Comparison of ENCODE assay signal across 34 cellular contexts in the genomic region with DNA sequence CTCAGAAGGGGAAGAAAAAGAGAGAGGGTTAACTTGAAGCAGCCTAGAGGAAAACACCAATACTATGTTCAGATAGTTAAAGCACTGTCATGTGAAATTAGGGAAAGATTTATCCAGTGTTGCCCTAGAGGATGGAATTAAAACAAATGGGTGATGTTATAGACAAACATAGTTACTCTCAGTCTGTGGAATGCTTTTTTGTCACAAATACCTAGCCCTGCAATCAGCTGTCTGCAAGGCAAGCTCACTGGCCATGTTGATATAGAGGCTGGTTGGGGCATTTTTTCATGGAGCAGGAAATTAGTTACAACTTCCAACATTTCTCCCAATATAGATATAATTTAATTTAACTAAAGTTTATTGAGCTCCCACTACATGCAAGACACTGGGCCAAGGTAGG. TPM values are rescaled to one million over a fixed set of nuclear protein-coding genes. Genes with fewer than 3 reads are reported as not detected.
DNase-seq lines count a peak whose midpoint lies in the region; ATAC-seq and TF ChIP-seq lines count a peak whose summit lies in the region.
"Had no signal": no experiment of that assay in that cellular context is flagged by ENCODE, and none has a peak within 500 bp of the region (broad histone marks: within the 10 kb centered on the region; RNA-seq: fewer than 3 reads in every experiment).

No MANE protein-coding gene starts in this region.

- TF ChIP-seq CTCF in AG04450 (IDR thresholded peaks at IDR 0.05; ENCODE audit: low read depth, low read length) (0 out of 2 replicates have a peak, but pooled peaks have one; percentile 2), HFFc6 (IDR thresholded peaks at IDR 0.05) (peak; percentile 19; the same call in 1 of the 2 replicates), IMR-90 (conservative IDR thresholded peaks at IDR 0.05; ENCODE audit: low read depth, low read length) (no peak), chondrocyte (IDR thresholded peaks at IDR 0.05) (peak; percentile 14), testis (IDR thresholded peaks at IDR 0.05) (no peak)

- in situ Hi-C loops in IMR-90 (cut with MboI; ENCODE audit: low sequenced_read_pairs): no loop called here

- no peak overlapping the region for H3K18ac ChIP-seq in IMR-90 (ENCODE audit: low read depth, low read length)

- H3K4me3 ChIP-seq in AG04450 (ENCODE audit: low read depth, low read length) (no peak overlapping the region), IMR-90 (ENCODE audit: insufficient read depth, low read depth, low read length) (no peak overlapping the region), testis (no peak overlapping the region)
- H3K4me3 ChIP-seq: A549; BLaER1; BLaER1 treated with 17β-estradiol and CSF1 and Interleukin-3, amounts not matched to agents 10 nM and 100 nM had no signal

- H3K4me3 Mint-ChIP-seq in HFFc6 (no peak overlapping the region), chondrocyte (ENCODE audit: unreplicated experiment) (no peak overlapping the region)
- H3K4me3 Mint-ChIP-seq: B cell; CD14-positive monocyte; CD4-positive, alpha-beta memory T cell; CD4-positive, alpha-beta T cell; CD4-positive, CD25-positive, alpha-beta regulatory T cell; CD8-positive, alpha-beta T cell had no signal

- H3K56ac ChIP-seq in IMR-90 (ENCODE audit: extremely low read depth, insufficient read depth, low read length): no peak overlapping the region

- H3K36me3 ChIP-seq in IMR-90 (ENCODE audit: control insufficient read depth, insufficient read depth, low read length) (no peaks in the 10 kb centered on the region), testis (ENCODE audit: low read depth, missing control alignments) (no peaks in the 10 kb centered on the region)
- H3K36me3 ChIP-seq: BE2C; BLaER1; BLaER1 treated with 17β-estradiol and CSF1 and Interleukin-3, amounts not matched to agents 10 nM and 100 nM had no signal

- no peak overlapping the region for H2BK5ac ChIP-seq in IMR-90 (ENCODE audit: low read depth, low read length, poor library complexity, severe bottlenecking)

- H3K27me3 ChIP-seq in AG04450 (ENCODE audit: control insufficient read depth, insufficient read depth, low read length) (no peaks in the 10 kb centered on the region), IMR-90 (ENCODE audit: control insufficient read depth, insufficient read depth, low read length) (peaks cover 2% of the 10 kb centered on the region; the same call in 1 of the 2 replicates), testis (no peaks in the 10 kb centered on the region)
- H3K27me3 ChIP-seq: BE2C; BLaER1; BLaER1 treated with 17β-estradiol and CSF1 and Interleukin-3, amounts not matched to agents 10 nM and 100 nM had no signal

- no peak overlapping the region for H3K9ac ChIP-seq in IMR-90 (ENCODE audit: low read depth, low read length)
- H3K9ac ChIP-seq: BLaER1; BLaER1 treated with 17β-estradiol and CSF1 and Interleukin-3, amounts not matched to agents 10 nM and 100 nM had no signal

- intact Hi-C loops in IMR-90 (cut with micrococcal nuclease): no loop called here
- intact Hi-C loops in testis (cut with DNase I; ENCODE audit: low total_unique reads): no loop called here

- CTCF ChIA-PET in AG04450 (lab: Charles Lee): interaction anchor here (1.2 to 2.3 kb wide), 2 partner anchors 35 to 120 kb away, joined by 3 to 7 read pairs; no protein-coding TSS in a partner anchor
- CTCF ChIA-PET in IMR-90 (lab: Yijun Ruan, JAX): interaction anchor here (0.6 to 1.5 kb wide), 3 partner anchors 11 to 42 kb away, joined by 3 to 5 read pairs (median 4); no protein-coding TSS in a partner anchor

- H3K9me1 ChIP-seq in IMR-90 (ENCODE audit: insufficient read depth, low read length): no peaks in the 10 kb centered on the region

- DNase-seq in AG04450 (ENCODE audit: low read depth, low spot score) (no peak), HFFc6 (peak; percentile 18), IMR-90 (no peak), chondrocyte (ENCODE audit: low spot score) (no peak), NCI-H187 treated with DMSO at 0.1 percent for 48 hours (lab: John Stamatoyannopoulos, UW) (no peak), COR-L47 (lab: John Stamatoyannopoulos, UW) (no peak), H4 (ENCODE audit: low spot score) (no peak), testis (no peak)
- DNase-seq: 8988T; ACHN; AML-193; BE2C; C1 segment of cervical spinal cord; Caco-2; Calu3; CD4-positive, alpha-beta memory T cell; CD4-positive, alpha-beta T cell; CD4-positive, CD25-positive, alpha-beta regulatory T cell; CD8-positive, alpha-beta memory T cell; CD8-positive, alpha-beta T cell; DMS 273 treated with DMSO at 0.1 percent for 48 hours; DMS153; DMS53; DMS79; DMS79 treated with DMSO at 0.1 percent for 48 hours; DND-41; EL had no signal

- H3K79me1 ChIP-seq in IMR-90 (ENCODE audit: low read depth in 1 of 2, low read length in 2 of 2): no peaks in the 10 kb centered on the region

- H3K27ac ChIP-seq in AG04450 (ENCODE audit: low read depth, low read length) (no peak overlapping the region), IMR-90 (ENCODE audit: insufficient read depth, low read length) (no peak overlapping the region), testis (no peak overlapping the region)
- H3K27ac ChIP-seq: 22Rv1; BLaER1; BLaER1 treated with 17β-estradiol and CSF1 and Interleukin-3, amounts not matched to agents 10 nM and 100 nM; C4-2B had no signal

- H3K9me3 Mint-ChIP-seq in HFFc6 (no peaks in the 10 kb centered on the region), chondrocyte (ENCODE audit: low read depth) (no peaks in the 10 kb centered on the region)
- H3K9me3 Mint-ChIP-seq: CD4-positive, alpha-beta memory T cell; CD4-positive, alpha-beta T cell; CD4-positive, CD25-positive, alpha-beta regulatory T cell; CD8-positive, alpha-beta memory T cell; CD8-positive, alpha-beta T cell had no signal

- no peak overlapping the region for H2BK15ac ChIP-seq in IMR-90 (ENCODE audit: low read depth, low read length)

- no peak overlapping the region for H3K4ac ChIP-seq in IMR-90 (ENCODE audit: low read depth, low read length)

- H2AK5ac ChIP-seq in IMR-90 (ENCODE audit: low read depth, low read length): no peak overlapping the region

- no peak overlapping the region for H3K4me2 ChIP-seq in IMR-90 (ENCODE audit: low read depth, low read length)
- H3K4me2 ChIP-seq: A549; BLaER1; BLaER1 treated with 17β-estradiol and CSF1 and Interleukin-3, amounts not matched to agents 10 nM and 100 nM had no signal

- dilution Hi-C loops in IMR-90 (cut with HindIII; ENCODE audit: low sequenced_read_pairs, unreplicated experiment): no loop called here

- POLR2A ChIA-PET in AG04450 (lab: Yijun Ruan, JAX) (no interaction called here), IMR-90 (lab: Charles Lee; ENCODE audit: unreplicated experiment) (no interaction called here)

- no peak overlapping the region for H4K91ac ChIP-seq in IMR-90 (ENCODE audit: insufficient read depth, low read depth, low read length)

- H3K4me1 ChIP-seq in IMR-90 (ENCODE audit: control insufficient read depth, insufficient read depth, low read length) (no peaks in the 10 kb centered on the region), testis (no peaks in the 10 kb centered on the region)
- H3K4me1 ChIP-seq: BE2C, BLaER1, Caco-2 had no signal

- no peaks in the 10 kb centered on the region for H3K36me3 Mint-ChIP-seq in HFFc6 (ENCODE audit: low read depth)
- H3K36me3 Mint-ChIP-seq in chondrocyte (ENCODE audit: low read depth): no peaks in the 10 kb centered on the region
- H3K36me3 Mint-ChIP-seq: CD14-positive monocyte; CD4-positive, alpha-beta memory T cell; CD4-positive, CD25-positive, alpha-beta regulatory T cell; CD8-positive, alpha-beta memory T cell; CD8-positive, alpha-beta T cell had no signal

- TF ChIP-seq RAD21 in IMR-90 (IDR thresholded peaks at IDR 0.05; ENCODE audit: low read length): no peak

- ATAC-seq in IMR-90 (ENCODE audit: low read depth): peak; percentile 96
- ATAC-seq: CD8-positive, alpha-beta T cell had no signal

- H4K8ac ChIP-seq in IMR-90 (ENCODE audit: low read depth in 2 of 2, low read length in 2 of 2): no peak overlapping the region

- no peaks in the 10 kb centered on the region for H3K9me3 ChIP-seq in AG04450 (ENCODE audit: control insufficient read depth, insufficient read depth, low read length)
- H3K9me3 ChIP-seq in IMR-90 (ENCODE audit: control insufficient read depth, insufficient read depth, low read length): no peaks in the 10 kb centered on the region
- H3K9me3 ChIP-seq in testis: no peaks in the 10 kb centered on the region
- H3K9me3 ChIP-seq: BE2C, Caco-2 had no signal

- peaks cover 5% of the 10 kb centered on the region for H3K27me3 Mint-ChIP-seq in HFFc6 (ENCODE audit: insufficient read depth)
- no peaks in the 10 kb centered on the region for H3K27me3 Mint-ChIP-seq in chondrocyte (ENCODE audit: low read depth)
- H3K27me3 Mint-ChIP-seq: CD4-positive, alpha-beta T cell; CD4-positive, CD25-positive, alpha-beta regulatory T cell had no signal

- no peak overlapping the region for H2BK120ac ChIP-seq in IMR-90 (ENCODE audit: low read depth, low read length)

- H2BK20ac ChIP-seq in IMR-90 (ENCODE audit: low read depth, low read length): no peak overlapping the region

- H3K4me1 Mint-ChIP-seq in HFFc6 (ENCODE audit: low read depth) (no peaks in the 10 kb centered on the region), chondrocyte (ENCODE audit: low read depth) (no peaks in the 10 kb centered on the region)
- H3K4me1 Mint-ChIP-seq: B cell; CD4-positive, alpha-beta memory T cell; CD4-positive, CD25-positive, alpha-beta regulatory T cell; CD8-positive, alpha-beta memory T cell had no signal

- no TSS peak for BruUV-seq in IMR-90 (replicated peaks; lab: Mats Ljungman, UMichigan)

- H3K27ac Mint-ChIP-seq in HFFc6: no peak overlapping the region
- no peak overlapping the region for H3K27ac Mint-ChIP-seq in chondrocyte (ENCODE audit: unreplicated experiment)
- H3K27ac Mint-ChIP-seq: B cell; CD14-positive monocyte; CD4-positive, alpha-beta memory T cell; CD4-positive, alpha-beta T cell; CD4-positive, CD25-positive, alpha-beta regulatory T cell; CD8-positive, alpha-beta T cell had no signal

- no peak overlapping the region for H3K14ac ChIP-seq in IMR-90 (replicated peaks; ENCODE audit: low read depth, low read length)

- TF ChIP-seq POLR2A in IMR-90 (IDR thresholded peaks at IDR 0.05; ENCODE audit: low read depth, low read length): no peak
- no peak for TF ChIP-seq POLR2A in testis (IDR thresholded peaks at IDR 0.05)

- no peak overlapping the region for H2AFZ ChIP-seq in IMR-90 (replicated peaks; ENCODE audit: low read length, poor library complexity)

- no peak overlapping the region for H2AK9ac ChIP-seq in IMR-90 (replicated peaks; ENCODE audit: low read depth, low read length, poor library complexity)

- H4K20me1 ChIP-seq in IMR-90 (ENCODE audit: insufficient read depth, low read length): no peaks in the 10 kb centered on the region
- H4K20me1 ChIP-seq: BLaER1; BLaER1 treated with 17β-estradiol and CSF1 and Interleukin-3, amounts not matched to agents 10 nM and 100 nM had no signal

- H4K5ac ChIP-seq in IMR-90 (ENCODE audit: low read depth, low read length): no peak overlapping the region

- no peak overlapping the region; the same call in 1 of the 2 replicates for H3K23ac ChIP-seq in IMR-90 (ENCODE audit: low read depth, low read length)

RNA-seq across cellular contexts. Expression of gene RAB10, which starts 8.4 kb away (rescaled TPM):
- polyA plus RNA-seq in AG04450 (2011; rRNA removed): 116 and 178 TPM in 2 replicates
- polyA minus RNA-seq in AG04450 (2011; rRNA and poly(A)+ RNA removed): 50.8 and 108 TPM in 2 replicates
- total RNA-seq in HFFc6 (2021; fragmentation: NEBNext Ultra II Directional; extraction: Animal tissue kit (Norgen Biotek cat#: 25700)): 100 to 1,000 TPM; 133 to 144 (median 136) TPM
- total RNA-seq in IMR-90 (2012; rRNA removed): 30.1 and 79.7 TPM in 2 replicates
- 66.5 and 77.1 TPM in 2 replicates for polyA plus RNA-seq in IMR-90 (2012; rRNA removed)
- polyA plus RNA-seq in IMR-90 (2012; cell fraction: cytosol; rRNA removed): 45.2 and 71.7 TPM in 2 replicates
- polyA plus RNA-seq in IMR-90 (2012; cell fraction: nucleus; rRNA removed; ENCODE audit: low replicate concordance): 23.0 and 23.3 TPM in 2 replicates
- total RNA-seq in chondrocyte: 148 to 162 TPM (median 153 TPM) in 3 replicates
- total RNA-seq in H4 (2014; rRNA removed; shearing (Covaris generic)): 42.6 and 61.1 TPM in 2 replicates
- 100 to 1,000 TPM in 1 of 2 donors, 10 to 100 TPM in 1; 96.8 to 112 TPM for total RNA-seq in testis
- 74.8 TPM for polyA plus RNA-seq in testis (ENCODE audit: insufficient read depth, low read depth, low replicate concordance)

RNA-seq across cellular contexts. Expression of gene KIF3C, which starts 43.2 kb away (rescaled TPM):
- polyA plus RNA-seq in AG04450 (2011; rRNA removed) (8.0 and 9.5 TPM in 2 replicates), IMR-90 (2012; rRNA removed) (8.3 and 9.4 TPM in 2 replicates), testis (ENCODE audit: insufficient read depth, low read depth, low replicate concordance) (7.1 TPM)
- polyA minus RNA-seq in AG04450 (2011; rRNA and poly(A)+ RNA removed): 16.2 and 18.8 TPM in 2 replicates
- total RNA-seq in HFFc6 (2021; fragmentation: NEBNext Ultra II Directional; extraction: Animal tissue kit (Norgen Biotek cat#: 25700)): 10 to 100 TPM; 18.0 to 21.1 (median 19.7) TPM
- total RNA-seq in IMR-90 (2012; rRNA removed) (8.1 and 15.4 TPM in 2 replicates), chondrocyte (34.4 to 38.6 TPM (median 37.3 TPM) in 3 replicates), testis (1 to 10 TPM; 8.7 to 9.8 TPM)
- polyA plus RNA-seq in IMR-90 (2012; cell fraction: cytosol; rRNA removed): 6.1 and 8.3 TPM in 2 replicates
- polyA plus RNA-seq in IMR-90 (2012; cell fraction: nucleus; rRNA removed; ENCODE audit: low replicate concordance): 6.6 and 6.9 TPM in 2 replicates
- 3.5 and 3.7 TPM in 2 replicates for total RNA-seq in H4 (2014; rRNA removed; shearing (Covaris generic))

Comparison
In these comparisons a context has a peak if more than half of its experiments do, and no peak if none do; other contexts are left out.
1. CTCF ChIP-seq: peak in AG04450 (single experiment), HFFc6 (single experiment) and chondrocyte (single experiment); none in IMR-90 (single experiment) and testis (0 of 3).